ENCODE assay signal across 1 cellular context in the genomic region with DNA sequence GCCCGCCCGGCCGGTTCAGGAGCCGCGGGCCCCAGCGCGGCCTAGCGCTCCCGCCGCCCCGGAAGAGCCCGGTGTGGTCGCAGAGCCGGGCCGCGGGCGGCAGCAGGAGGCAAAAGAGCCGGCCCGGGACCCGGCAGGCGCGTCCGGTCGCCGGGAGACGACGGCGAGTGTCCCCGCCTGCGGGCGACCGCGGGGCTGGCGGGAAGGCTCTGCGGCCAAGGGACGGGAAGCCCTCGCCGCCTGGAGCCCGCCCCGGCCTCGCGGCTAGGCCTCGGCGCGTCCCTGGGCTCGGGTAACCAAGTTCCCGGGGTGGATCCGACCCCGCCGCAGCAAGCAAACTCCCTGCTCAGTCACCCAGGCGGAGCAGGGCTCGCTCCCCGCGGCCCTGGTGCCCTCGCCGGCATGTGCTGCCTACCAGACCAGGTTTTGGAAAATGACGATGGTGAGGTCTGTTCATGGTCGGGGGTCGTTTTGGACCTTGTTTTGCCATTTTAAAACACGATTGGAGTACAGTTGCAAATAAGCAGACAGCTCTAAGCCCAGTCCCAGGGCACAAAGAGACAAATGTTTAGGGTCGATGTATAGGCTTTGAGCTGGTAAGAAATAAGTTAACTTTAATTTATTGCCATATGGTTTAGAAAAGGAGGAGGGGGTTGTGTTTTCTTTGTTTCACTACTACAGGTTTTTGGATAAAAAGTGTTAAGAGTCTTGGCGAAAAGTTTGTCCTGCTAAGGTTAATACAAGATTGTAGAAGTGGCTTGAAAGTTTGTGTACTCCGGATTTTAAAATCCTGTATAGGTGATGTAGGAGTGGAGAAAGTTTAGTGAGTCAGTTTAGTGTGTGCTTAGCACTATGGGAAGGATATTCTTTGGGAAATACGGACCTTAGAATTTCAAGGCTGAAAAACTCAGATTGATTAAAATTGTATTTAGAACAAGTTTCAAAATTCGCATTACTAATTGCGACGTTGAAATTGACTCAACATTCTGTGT.
TF ChIP-seq lines count a peak whose summit lies in the region.

No MANE protein-coding gene starts in this region.

TF ChIP-seq in HepG2, 621 proteins besides CTCF, POLR2A, EP300 and RAD21 (continued from another document and continues in another):
- TF ChIP-seq, protein P1, sequence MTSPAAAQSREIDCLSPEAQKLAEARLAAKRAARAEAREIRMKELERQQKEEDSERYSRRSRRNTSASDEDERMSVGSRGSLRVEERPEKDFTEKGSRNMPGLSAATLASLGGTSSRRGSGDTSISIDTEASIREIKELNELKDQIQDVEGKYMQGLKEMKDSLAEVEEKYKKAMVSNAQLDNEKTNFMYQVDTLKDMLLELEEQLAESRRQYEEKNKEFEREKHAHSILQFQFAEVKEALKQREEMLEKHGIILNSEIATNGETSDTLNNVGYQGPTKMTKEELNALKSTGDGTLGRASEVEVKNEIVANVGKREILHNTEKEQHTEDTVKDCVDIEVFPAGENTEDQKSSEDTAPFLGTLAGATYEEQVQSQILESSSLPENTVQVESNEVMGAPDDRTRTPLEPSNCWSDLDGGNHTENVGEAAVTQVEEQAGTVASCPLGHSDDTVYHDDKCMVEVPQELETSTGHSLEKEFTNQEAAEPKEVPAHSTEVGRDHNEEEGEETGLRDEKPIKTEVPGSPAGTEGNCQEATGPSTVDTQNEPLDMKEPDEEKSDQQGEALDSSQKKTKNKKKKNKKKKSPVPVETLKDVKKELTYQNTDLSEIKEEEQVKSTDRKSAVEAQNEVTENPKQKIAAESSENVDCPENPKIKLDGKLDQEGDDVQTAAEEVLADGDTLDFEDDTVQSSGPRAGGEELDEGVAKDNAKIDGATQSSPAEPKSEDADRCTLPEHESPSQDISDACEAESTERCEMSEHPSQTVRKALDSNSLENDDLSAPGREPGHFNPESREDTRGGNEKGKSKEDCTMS (CRISPR knock-in tag; conservative IDR thresholded peaks at IDR 0.05): no peak
- TF ChIP-seq, protein P2, sequence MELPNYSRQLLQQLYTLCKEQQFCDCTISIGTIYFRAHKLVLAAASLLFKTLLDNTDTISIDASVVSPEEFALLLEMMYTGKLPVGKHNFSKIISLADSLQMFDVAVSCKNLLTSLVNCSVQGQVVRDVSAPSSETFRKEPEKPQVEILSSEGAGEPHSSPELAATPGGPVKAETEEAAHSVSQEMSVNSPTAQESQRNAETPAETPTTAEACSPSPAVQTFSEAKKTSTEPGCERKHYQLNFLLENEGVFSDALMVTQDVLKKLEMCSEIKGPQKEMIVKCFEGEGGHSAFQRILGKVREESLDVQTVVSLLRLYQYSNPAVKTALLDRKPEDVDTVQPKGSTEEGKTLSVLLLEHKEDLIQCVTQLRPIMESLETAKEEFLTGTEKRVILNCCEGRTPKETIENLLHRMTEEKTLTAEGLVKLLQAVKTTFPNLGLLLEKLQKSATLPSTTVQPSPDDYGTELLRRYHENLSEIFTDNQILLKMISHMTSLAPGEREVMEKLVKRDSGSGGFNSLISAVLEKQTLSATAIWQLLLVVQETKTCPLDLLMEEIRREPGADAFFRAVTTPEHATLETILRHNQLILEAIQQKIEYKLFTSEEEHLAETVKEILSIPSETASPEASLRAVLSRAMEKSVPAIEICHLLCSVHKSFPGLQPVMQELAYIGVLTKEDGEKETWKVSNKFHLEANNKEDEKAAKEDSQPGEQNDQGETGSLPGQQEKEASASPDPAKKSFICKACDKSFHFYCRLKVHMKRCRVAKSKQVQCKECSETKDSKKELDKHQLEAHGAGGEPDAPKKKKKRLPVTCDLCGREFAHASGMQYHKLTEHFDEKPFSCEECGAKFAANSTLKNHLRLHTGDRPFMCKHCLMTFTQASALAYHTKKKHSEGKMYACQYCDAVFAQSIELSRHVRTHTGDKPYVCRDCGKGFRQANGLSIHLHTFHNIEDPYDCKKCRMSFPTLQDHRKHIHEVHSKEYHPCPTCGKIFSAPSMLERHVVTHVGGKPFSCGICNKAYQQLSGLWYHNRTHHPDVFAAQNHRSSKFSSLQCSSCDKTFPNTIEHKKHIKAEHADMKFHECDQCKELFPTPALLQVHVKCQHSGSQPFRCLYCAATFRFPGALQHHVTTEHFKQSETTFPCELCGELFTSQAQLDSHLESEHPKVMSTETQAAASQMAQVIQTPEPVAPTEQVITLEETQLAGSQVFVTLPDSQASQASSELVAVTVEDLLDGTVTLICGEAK (IDR thresholded peaks at IDR 0.05): no peak
- TF ChIP-seq, protein P2 (CRISPR knock-in tag; IDR thresholded peaks at IDR 0.05): no peak
- TF ChIP-seq FOXC1 (CRISPR knock-in tag; IDR thresholded peaks at IDR 0.05; ENCODE audit: borderline replicate concordance) (no peak), THAP11 (CRISPR knock-in tag; IDR thresholded peaks at IDR 0.05) (peak; percentile 37; the same call in 1 of the 2 replicates), ZNF232 (CRISPR knock-in tag; IDR thresholded peaks at IDR 0.05; ENCODE audit: borderline replicate concordance) (no peak), NCOA2 (CRISPR knock-in tag; IDR thresholded peaks at IDR 0.05) (no peak), ZFP41 (CRISPR knock-in tag; IDR thresholded peaks at IDR 0.05; ENCODE audit: borderline replicate concordance) (peak; percentile 66; the same call in 1 of the 2 replicates), U2AF1 (optimal IDR thresholded peaks at IDR 0.05; ENCODE audit: low read depth, low read length) (no peak), ZNF451 (CRISPR knock-in tag; IDR thresholded peaks at IDR 0.05) (0 out of 2 replicates have a peak, but pooled peaks have one; percentile 47), ZNF883 (CRISPR knock-in tag; IDR thresholded peaks at IDR 0.05; ENCODE audit: not compliant biosample characterization) (no peak), RARA (CRISPR knock-in tag; IDR thresholded peaks at IDR 0.05) (no peak), CREB1 (IDR thresholded peaks at IDR 0.05) (no peak), CREB1 (CRISPR knock-in tag; IDR thresholded peaks at IDR 0.05) (no peak), ZFX (CRISPR knock-in tag; IDR thresholded peaks at IDR 0.05; ENCODE audit: low read depth) (peak; percentile 95), ZNF263 (CRISPR knock-in tag; IDR thresholded peaks at IDR 0.05) (peak; percentile 47; the same call in 1 of the 2 replicates), FOXJ3 (CRISPR knock-in tag; IDR thresholded peaks at IDR 0.05; ENCODE audit: borderline replicate concordance) (no peak; the same call in 1 of the 2 replicates), SNAI1 (CRISPR knock-in tag; IDR thresholded peaks at IDR 0.05; ENCODE audit: borderline replicate concordance) (no peak)
- TF ChIP-seq, protein P3, sequence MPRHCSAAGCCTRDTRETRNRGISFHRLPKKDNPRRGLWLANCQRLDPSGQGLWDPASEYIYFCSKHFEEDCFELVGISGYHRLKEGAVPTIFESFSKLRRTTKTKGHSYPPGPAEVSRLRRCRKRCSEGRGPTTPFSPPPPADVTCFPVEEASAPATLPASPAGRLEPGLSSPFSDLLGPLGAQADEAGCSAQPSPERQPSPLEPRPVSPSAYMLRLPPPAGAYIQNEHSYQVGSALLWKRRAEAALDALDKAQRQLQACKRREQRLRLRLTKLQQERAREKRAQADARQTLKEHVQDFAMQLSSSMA (CRISPR knock-in tag; IDR thresholded peaks at IDR 0.05): no peak
- TF ChIP-seq, protein P4, sequence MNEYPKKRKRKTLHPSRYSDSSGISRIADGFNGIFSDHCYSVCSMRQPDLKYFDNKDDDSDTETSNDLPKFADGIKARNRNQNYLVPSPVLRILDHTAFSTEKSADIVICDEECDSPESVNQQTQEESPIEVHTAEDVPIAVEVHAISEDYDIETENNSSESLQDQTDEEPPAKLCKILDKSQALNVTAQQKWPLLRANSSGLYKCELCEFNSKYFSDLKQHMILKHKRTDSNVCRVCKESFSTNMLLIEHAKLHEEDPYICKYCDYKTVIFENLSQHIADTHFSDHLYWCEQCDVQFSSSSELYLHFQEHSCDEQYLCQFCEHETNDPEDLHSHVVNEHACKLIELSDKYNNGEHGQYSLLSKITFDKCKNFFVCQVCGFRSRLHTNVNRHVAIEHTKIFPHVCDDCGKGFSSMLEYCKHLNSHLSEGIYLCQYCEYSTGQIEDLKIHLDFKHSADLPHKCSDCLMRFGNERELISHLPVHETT (CRISPR knock-in tag; conservative IDR thresholded peaks at IDR 0.05): 0 out of 2 replicates have a peak, but pooled peaks have one; percentile 20
- TF ChIP-seq, protein P5, sequence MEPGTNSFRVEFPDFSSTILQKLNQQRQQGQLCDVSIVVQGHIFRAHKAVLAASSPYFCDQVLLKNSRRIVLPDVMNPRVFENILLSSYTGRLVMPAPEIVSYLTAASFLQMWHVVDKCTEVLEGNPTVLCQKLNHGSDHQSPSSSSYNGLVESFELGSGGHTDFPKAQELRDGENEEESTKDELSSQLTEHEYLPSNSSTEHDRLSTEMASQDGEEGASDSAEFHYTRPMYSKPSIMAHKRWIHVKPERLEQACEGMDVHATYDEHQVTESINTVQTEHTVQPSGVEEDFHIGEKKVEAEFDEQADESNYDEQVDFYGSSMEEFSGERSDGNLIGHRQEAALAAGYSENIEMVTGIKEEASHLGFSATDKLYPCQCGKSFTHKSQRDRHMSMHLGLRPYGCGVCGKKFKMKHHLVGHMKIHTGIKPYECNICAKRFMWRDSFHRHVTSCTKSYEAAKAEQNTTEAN (CRISPR knock-in tag; conservative IDR thresholded peaks at IDR 0.05): no peak
- TF ChIP-seq, protein P6, sequence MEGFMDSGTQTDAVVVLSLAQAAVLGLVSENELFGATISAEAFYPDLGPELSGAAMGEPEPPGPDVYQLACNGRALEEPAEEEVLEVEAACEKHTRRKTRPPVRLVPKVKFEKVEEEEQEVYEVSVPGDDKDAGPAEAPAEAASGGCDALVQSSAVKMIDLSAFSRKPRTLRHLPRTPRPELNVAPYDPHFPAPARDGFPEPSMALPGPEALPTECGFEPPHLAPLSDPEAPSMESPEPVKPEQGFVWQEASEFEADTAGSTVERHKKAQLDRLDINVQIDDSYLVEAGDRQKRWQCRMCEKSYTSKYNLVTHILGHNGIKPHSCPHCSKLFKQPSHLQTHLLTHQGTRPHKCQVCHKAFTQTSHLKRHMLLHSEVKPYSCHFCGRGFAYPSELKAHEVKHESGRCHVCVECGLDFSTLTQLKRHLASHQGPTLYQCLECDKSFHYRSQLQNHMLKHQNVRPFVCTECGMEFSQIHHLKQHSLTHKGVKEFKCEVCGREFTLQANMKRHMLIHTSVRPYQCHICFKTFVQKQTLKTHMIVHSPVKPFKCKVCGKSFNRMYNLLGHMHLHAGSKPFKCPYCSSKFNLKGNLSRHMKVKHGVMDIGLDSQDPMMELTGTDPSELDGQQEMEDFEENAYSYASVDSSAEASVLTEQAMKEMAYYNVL (CRISPR knock-in tag; IDR thresholded peaks at IDR 0.05; ENCODE audit: borderline replicate concordance): no peak
- TF ChIP-seq, protein P7, sequence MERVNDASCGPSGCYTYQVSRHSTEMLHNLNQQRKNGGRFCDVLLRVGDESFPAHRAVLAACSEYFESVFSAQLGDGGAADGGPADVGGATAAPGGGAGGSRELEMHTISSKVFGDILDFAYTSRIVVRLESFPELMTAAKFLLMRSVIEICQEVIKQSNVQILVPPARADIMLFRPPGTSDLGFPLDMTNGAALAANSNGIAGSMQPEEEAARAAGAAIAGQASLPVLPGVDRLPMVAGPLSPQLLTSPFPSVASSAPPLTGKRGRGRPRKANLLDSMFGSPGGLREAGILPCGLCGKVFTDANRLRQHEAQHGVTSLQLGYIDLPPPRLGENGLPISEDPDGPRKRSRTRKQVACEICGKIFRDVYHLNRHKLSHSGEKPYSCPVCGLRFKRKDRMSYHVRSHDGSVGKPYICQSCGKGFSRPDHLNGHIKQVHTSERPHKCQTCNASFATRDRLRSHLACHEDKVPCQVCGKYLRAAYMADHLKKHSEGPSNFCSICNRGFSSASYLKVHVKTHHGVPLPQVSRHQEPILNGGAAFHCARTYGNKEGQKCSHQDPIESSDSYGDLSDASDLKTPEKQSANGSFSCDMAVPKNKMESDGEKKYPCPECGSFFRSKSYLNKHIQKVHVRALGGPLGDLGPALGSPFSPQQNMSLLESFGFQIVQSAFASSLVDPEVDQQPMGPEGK (CRISPR knock-in tag; IDR thresholded peaks at IDR 0.05): no peak; the same call in 1 of the 2 replicates
- TF ChIP-seq, protein P8, sequence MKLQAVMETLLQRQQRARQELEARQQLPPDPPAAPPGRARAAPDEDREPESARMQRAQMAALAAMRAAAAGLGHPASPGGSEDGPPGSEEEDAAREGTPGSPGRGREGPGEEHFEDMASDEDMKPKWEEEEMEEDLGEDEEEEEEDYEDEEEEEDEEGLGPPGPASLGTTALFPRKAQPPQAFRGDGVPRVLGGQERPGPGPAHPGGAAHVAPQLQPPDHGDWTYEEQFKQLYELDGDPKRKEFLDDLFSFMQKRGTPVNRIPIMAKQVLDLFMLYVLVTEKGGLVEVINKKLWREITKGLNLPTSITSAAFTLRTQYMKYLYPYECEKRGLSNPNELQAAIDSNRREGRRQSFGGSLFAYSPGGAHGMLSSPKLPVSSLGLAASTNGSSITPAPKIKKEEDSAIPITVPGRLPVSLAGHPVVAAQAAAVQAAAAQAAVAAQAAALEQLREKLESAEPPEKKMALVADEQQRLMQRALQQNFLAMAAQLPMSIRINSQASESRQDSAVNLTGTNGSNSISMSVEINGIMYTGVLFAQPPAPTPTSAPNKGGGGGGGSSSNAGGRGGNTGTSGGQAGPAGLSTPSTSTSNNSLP (IDR thresholded peaks at IDR 0.05; ENCODE audit: low read depth, low read length): no peak
- TF ChIP-seq, protein P9, sequence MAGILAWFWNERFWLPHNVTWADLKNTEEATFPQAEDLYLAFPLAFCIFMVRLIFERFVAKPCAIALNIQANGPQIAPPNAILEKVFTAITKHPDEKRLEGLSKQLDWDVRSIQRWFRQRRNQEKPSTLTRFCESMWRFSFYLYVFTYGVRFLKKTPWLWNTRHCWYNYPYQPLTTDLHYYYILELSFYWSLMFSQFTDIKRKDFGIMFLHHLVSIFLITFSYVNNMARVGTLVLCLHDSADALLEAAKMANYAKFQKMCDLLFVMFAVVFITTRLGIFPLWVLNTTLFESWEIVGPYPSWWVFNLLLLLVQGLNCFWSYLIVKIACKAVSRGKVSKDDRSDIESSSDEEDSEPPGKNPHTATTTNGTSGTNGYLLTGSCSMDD (CRISPR knock-in tag; IDR thresholded peaks at IDR 0.05): no peak
